Comparison of ENCODE assay signal across 24 cellular contexts in genomic region chr21:41901782-41902181, GRCh38. TPM values are rescaled to one million over a fixed set of nuclear protein-coding genes. Genes with fewer than 3 reads are reported as not detected.
A peak's percentile ranks its signal among the peaks of the same experiment; 100 is the strongest.
DNase-seq lines count a peak whose midpoint lies in the region; ATAC-seq and TF ChIP-seq lines count a peak whose summit lies in the region.
"Had no signal": no experiment of that assay in that cellular context is flagged by ENCODE, and none has a peak within 500 bp of the region (broad histone marks: within the 10 kb centered on the region; RNA-seq: fewer than 3 reads in every experiment).

No MANE protein-coding gene starts in this region.

- intact Hi-C loops in body of pancreas (cut with DNase I) = no loop called here

- no peaks in the 10 kb centered on the region for H3K27me3 Mint-ChIP-seq in activated T-cell treated with anti-CD3 and anti-CD28 coated beads, Interleukin-2, amount 50 U/mL, for 72 hours (ENCODE audit: low read depth)
- no peaks in the 10 kb centered on the region for H3K27me3 Mint-ChIP-seq in activated T-cell treated with anti-CD3 and anti-CD28 coated beads, Interleukin-2, amount 50 U/mL, for 4 hours (ENCODE audit: low read depth)
- H3K27me3 Mint-ChIP-seq in CD4-positive, CD25-positive, alpha-beta regulatory T cell = no peaks in the 10 kb centered on the region
- no peaks in the 10 kb centered on the region for H3K27me3 Mint-ChIP-seq in WTC11 (ENCODE audit: low read depth)

- H3K4me1 Mint-ChIP-seq in activated T-cell treated with anti-CD3 and anti-CD28 coated beads, Interleukin-2, amount 50 U/mL, for 72 hours (ENCODE audit: low read depth) = peaks cover 55% of the 10 kb centered on the region
- peaks cover 22% of the 10 kb centered on the region for H3K4me1 Mint-ChIP-seq in activated T-cell treated with anti-CD3 and anti-CD28 coated beads, Interleukin-2, amount 50 U/mL, for 4 hours (ENCODE audit: low read depth)
- peaks cover 0 to 32% (median 22%) of the 10 kb centered on the region in 4 donors for H3K4me1 Mint-ChIP-seq in CD4-positive, CD25-positive, alpha-beta regulatory T cell
- H3K4me1 Mint-ChIP-seq in WTC11 = peaks cover 28% of the 10 kb centered on the region

- H3K27ac Mint-ChIP-seq in activated T-cell treated with anti-CD3 and anti-CD28 coated beads, Interleukin-2, amount 50 U/mL, for 72 hours = peak overlapping the region; percentile 2
- H3K27ac Mint-ChIP-seq in CD4-positive, CD25-positive, alpha-beta regulatory T cell = peak overlapping the region in 2 of 3 donors; percentile 66 to 85
- 0 out of 2 replicates have a peak overlapping the region, but pooled peaks have one; percentile 3 for H3K27ac Mint-ChIP-seq in WTC11

- TF ChIP-seq POLR2A in body of pancreas (IDR thresholded peaks at IDR 0.05) = no peak

- no peak overlapping the region for H3K27ac ChIP-seq in CD4-positive, CD25-positive, alpha-beta regulatory T cell (ENCODE audit: insufficient read depth, low read length, poor library complexity, severe bottlenecking)
- peak overlapping the region; percentile 74 to 87 (median 84) for H3K27ac ChIP-seq in body of pancreas
- H3K27ac ChIP-seq: A549, KMS-11, SK-N-MC had no signal

- H3K27me3 ChIP-seq in CD4-positive, CD25-positive, alpha-beta regulatory T cell (ENCODE audit: control insufficient read depth, insufficient read depth, low read length) = no peaks in the 10 kb centered on the region
- no peaks in the 10 kb centered on the region for H3K27me3 ChIP-seq in body of pancreas

- POLR2A ChIA-PET in WTC11 (lab: Charles Lee) = no interaction called here

- H3K4me3 Mint-ChIP-seq in activated T-cell treated with anti-CD3 and anti-CD28 coated beads, Interleukin-2, amount 50 U/mL, for 72 hours = peak overlapping the region; percentile 58 to 71
- no peak overlapping the region for H3K4me3 Mint-ChIP-seq in activated T-cell treated with anti-CD3 and anti-CD28 coated beads, Interleukin-2, amount 50 U/mL, for 4 hours
- peak overlapping the region in 1 of 4 donors; percentile 61 for H3K4me3 Mint-ChIP-seq in CD4-positive, CD25-positive, alpha-beta regulatory T cell
- H3K4me3 Mint-ChIP-seq in WTC11 = no peak overlapping the region
- H3K4me3 Mint-ChIP-seq: CD8-positive, alpha-beta memory T cell had no signal

- H3K4me3 ChIP-seq in CD4-positive, CD25-positive, alpha-beta regulatory T cell (ENCODE audit: low read depth, low read length) = no peak overlapping the region
- H3K4me3 ChIP-seq in body of pancreas = no peak overlapping the region
- H3K4me3 ChIP-seq: A549, SK-N-MC had no signal

- WGBS in body of pancreas, 2 donors = 86 to 96% methylated on average over 3 of the region's 3 CpGs

- TF ChIP-seq CTCF in WTC11 (IDR thresholded peaks at IDR 0.05) (no peak), body of pancreas (IDR thresholded peaks at IDR 0.05) (no peak)

- H3K36me3 Mint-ChIP-seq in activated T-cell treated with anti-CD3 and anti-CD28 coated beads, Interleukin-2, amount 50 U/mL, for 72 hours (ENCODE audit: insufficient read depth in 2 of 2) = peaks cover 3 to 7% of the 10 kb centered on the region in 2 donors
- peaks cover 24% of the 10 kb centered on the region for H3K36me3 Mint-ChIP-seq in activated T-cell treated with anti-CD3 and anti-CD28 coated beads, Interleukin-2, amount 50 U/mL, for 4 hours (ENCODE audit: insufficient read depth)
- peaks cover 37% of the 10 kb centered on the region for H3K36me3 Mint-ChIP-seq in CD4-positive, CD25-positive, alpha-beta regulatory T cell
- peaks cover 7% of the 10 kb centered on the region for H3K36me3 Mint-ChIP-seq in WTC11

- CTCF ChIA-PET in WTC11 (lab: Charles Lee) = no interaction called here

- H3K9me3 Mint-ChIP-seq in activated T-cell treated with anti-CD3 and anti-CD28 coated beads, Interleukin-2, amount 50 U/mL, for 72 hours = no peaks in the 10 kb centered on the region
- no peaks in the 10 kb centered on the region for H3K9me3 Mint-ChIP-seq in activated T-cell treated with anti-CD3 and anti-CD28 coated beads, Interleukin-2, amount 50 U/mL, for 4 hours
- H3K9me3 Mint-ChIP-seq in CD4-positive, CD25-positive, alpha-beta regulatory T cell = no peaks in the 10 kb centered on the region
- H3K9me3 Mint-ChIP-seq in WTC11 = no peaks in the 10 kb centered on the region
- H3K9me3 Mint-ChIP-seq: CD8-positive, alpha-beta memory T cell had no signal

- no peaks in the 10 kb centered on the region for H3K9me3 ChIP-seq in CD4-positive, CD25-positive, alpha-beta regulatory T cell (ENCODE audit: control insufficient read depth in 2 of 2, low read length in 2 of 2)
- no peaks in the 10 kb centered on the region for H3K9me3 ChIP-seq in body of pancreas
- H3K9me3 ChIP-seq: A549 had no signal

- no peak for DNase-seq in activated T-cell treated with anti-CD3 and anti-CD28 coated beads, Interleukin-2, amount 50 U/mL, for 72 hours
- no peak for DNase-seq in activated T-cell treated with anti-CD3 and anti-CD28 coated beads, Interleukin-2, amount 50 U/mL, for 4 hours
- DNase-seq in CD4-positive, CD25-positive, alpha-beta regulatory T cell = no peak
- DNase-seq in WTC11 (ENCODE audit: low spot score) (no peak), body of pancreas (no peak), NCI-H1436 (lab: John Stamatoyannopoulos, UW) (no peak)
- DNase-seq: C1 segment of cervical spinal cord; CD8-positive, alpha-beta memory T cell; DMS 273 treated with DMSO at 0.1 percent for 48 hours; DMS79; EL; GDM1; IMR-90; NCI-H1048; NCI-H1436 treated with DMSO at 0.1 percent for 48 hours; NCI-H187 treated with DMSO at 0.1 percent for 48 hours; NCI-H524; NCI-H774; SIG-M5 had no signal

- peaks cover 4% of the 10 kb centered on the region for H3K36me3 ChIP-seq in CD4-positive, CD25-positive, alpha-beta regulatory T cell (ENCODE audit: control insufficient read depth, insufficient read depth, low read length)
- H3K36me3 ChIP-seq in body of pancreas (replicated peaks in 1 of 2; ENCODE audit: insufficient read depth in 1 of 2, low read depth in 2 of 2) = no peaks in the 10 kb centered on the region

- H3K4me1 ChIP-seq in CD4-positive, CD25-positive, alpha-beta regulatory T cell (ENCODE audit: control insufficient read depth, insufficient read depth, low read length, poor library complexity, severe bottlenecking) = peaks cover 13% of the 10 kb centered on the region
- H3K4me1 ChIP-seq in body of pancreas = peaks cover 20% of the 10 kb centered on the region
- H3K4me1 ChIP-seq: A549 had no signal

- no peak for ATAC-seq in activated T-cell treated with anti-CD3 and anti-CD28 coated beads, Interleukin-2, amount 50 U/mL, for 72 hours (replicated peaks in 1 of 2)
- no peak for ATAC-seq in activated T-cell treated with anti-CD3 and anti-CD28 coated beads, Interleukin-2, amount 50 U/mL, for 4 hours
- ATAC-seq in CD4-positive, CD25-positive, alpha-beta regulatory T cell (ENCODE audit: low read depth in 2 of 2) = no peak
- no peak for ATAC-seq in WTC11
- no peak for ATAC-seq in body of pancreas
- ATAC-seq in GM21717 (IDR thresholded peaks at IDR 0.05; ENCODE audit: unreplicated experiment) = no peak
- ATAC-seq: A549, HCT116 had no signal

TF ChIP-seq in WTC11, 78 proteins besides CTCF, POLR2A, EP300 and RAD21 (continues in another document):
- TF ChIP-seq ARID4B (CRISPR knock-in tag; IDR thresholded peaks at IDR 0.05; ENCODE audit: borderline replicate concordance) = no peak
- TF ChIP-seq NFATC4 (CRISPR knock-in tag; IDR thresholded peaks at IDR 0.05) = no peak
- TF ChIP-seq ZNF396 (CRISPR knock-in tag; IDR thresholded peaks at IDR 0.05; ENCODE audit: borderline replicate concordance) = no peak
- TF ChIP-seq NFE2L1 (CRISPR knock-in tag; IDR thresholded peaks at IDR 0.05) = no peak

RNA-seq across cellular contexts. Expression of gene PRDM15, which starts 22.6 kb away (rescaled TPM):
- total RNA-seq in activated T-cell treated with anti-CD3 and anti-CD28 coated beads, Interleukin-2, amount 50 U/mL, for 72 hours = 10 to 100 TPM; 12.1 to 14.6 TPM
- 10 to 100 TPM; 10.4 to 11.7 (median 11.4) TPM for total RNA-seq in activated T-cell treated with anti-CD3 and anti-CD28 coated beads, Interleukin-2, amount 50 U/mL, for 4 hours
- total RNA-seq in CD4-positive, CD25-positive, alpha-beta regulatory T cell = 13.2 TPM
- polyA plus RNA-seq in CD4-positive, CD25-positive, alpha-beta regulatory T cell = 1 to 10 TPM in 3 of 4 donors, under 1 TPM in 1; 0.75 to 2.7 (median 1.4) TPM
- total RNA-seq in WTC11 (2021) = 10.3 to 12.9 TPM (median 12.2 TPM) in 3 replicates
- 1 to 10 TPM; 3.1 to 6.9 TPM for total RNA-seq in body of pancreas

RNA-seq across cellular contexts. Expression of gene C2CD2, which starts 52.0 kb away (rescaled TPM):
- 10 to 100 TPM in 1 of 2 donors, 1 to 10 TPM in 1; 6.9 to 15.1 TPM for total RNA-seq in activated T-cell treated with anti-CD3 and anti-CD28 coated beads, Interleukin-2, amount 50 U/mL, for 72 hours
- 1 to 10 TPM; 1.6 to 7.4 (median 4.3) TPM for total RNA-seq in activated T-cell treated with anti-CD3 and anti-CD28 coated beads, Interleukin-2, amount 50 U/mL, for 4 hours
- 15.3 TPM for total RNA-seq in CD4-positive, CD25-positive, alpha-beta regulatory T cell
- 1 to 10 TPM; 1.7 to 2.9 (median 2.0) TPM for polyA plus RNA-seq in CD4-positive, CD25-positive, alpha-beta regulatory T cell
- 11.2 to 14.9 TPM (median 14.1 TPM) in 3 replicates for total RNA-seq in WTC11 (2021)
- 10 to 100 TPM; 10.4 to 25.4 TPM for total RNA-seq in body of pancreas

Comparison
In these comparisons a context has a peak if more than half of its experiments do, and no peak if none do; other contexts are left out.
1. H3K4me3 Mint-ChIP-seq: peak in activated T-cell treated with anti-CD3 and anti-CD28 coated beads, Interleukin-2, amount 50 U/mL, for 72 hours (2 of 2); none in activated T-cell treated with anti-CD3 and anti-CD28 coated beads, Interleukin-2, amount 50 U/mL, for 4 hours (single experiment) and WTC11 (single experiment).
2. H3K27ac Mint-ChIP-seq: peak in every context shown above with its lines; median percentile 76 in CD4-positive, CD25-positive, alpha-beta regulatory T cell; 3 in WTC11; 2 in activated T-cell treated with anti-CD3 and anti-CD28 coated beads, Interleukin-2, amount 50 U/mL, for 72 hours.